In the genomic region with DNA sequence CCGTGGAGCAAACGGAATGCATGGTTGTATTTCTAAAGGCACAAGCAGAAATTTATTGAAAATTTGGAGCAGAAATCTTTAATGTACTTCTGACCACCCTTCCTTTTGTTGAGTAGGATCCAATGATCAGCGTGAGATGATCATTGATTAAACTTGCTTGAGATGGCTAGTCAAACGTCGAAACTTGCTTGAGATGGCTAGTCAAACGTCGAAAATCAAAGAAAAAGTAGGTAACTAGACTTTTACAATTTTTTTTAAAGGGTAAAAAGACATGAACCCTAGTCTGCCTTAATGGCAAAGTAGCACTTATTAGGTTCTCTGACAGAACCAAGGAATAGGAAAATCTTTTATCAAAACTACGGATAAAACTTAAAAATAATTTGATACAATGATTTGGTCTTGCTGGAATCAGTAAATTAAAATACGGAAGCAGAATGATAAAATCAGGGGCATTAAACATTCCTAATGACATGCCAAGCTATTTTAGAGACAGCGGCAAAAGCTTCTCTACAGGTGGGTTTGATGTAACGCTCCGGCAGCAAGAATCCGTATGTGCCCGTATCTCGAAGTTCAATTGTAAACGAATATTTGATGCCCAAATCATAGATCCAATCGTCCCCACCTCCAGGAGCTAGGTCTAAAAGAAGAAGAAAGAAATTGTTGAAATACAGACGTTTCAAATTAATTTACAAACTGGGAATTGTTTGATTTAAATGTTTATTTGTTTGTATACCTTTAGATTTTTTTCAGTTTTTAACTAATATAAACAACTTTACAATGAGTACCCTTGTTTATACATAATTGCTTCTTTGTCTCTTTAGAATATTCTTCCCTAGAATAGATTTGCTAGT, we compare ENCODE assay signal across 9 cellular contexts. TPM values are rescaled to one million over a fixed set of nuclear protein-coding genes. Genes with fewer than 3 reads are reported as not detected.
A peak's percentile ranks its signal among the peaks of the same experiment; 100 is the strongest.
DNase-seq lines count a peak whose midpoint lies in the region; ATAC-seq and TF ChIP-seq lines count a peak whose summit lies in the region.
"Had no signal": no experiment of that assay in that cellular context is flagged by ENCODE, and none has a peak within 500 bp of the region (broad histone marks: within the 10 kb centered on the region; RNA-seq: fewer than 3 reads in every experiment).

No MANE protein-coding gene starts in this region.

- H3K4me1 ChIP-seq in left lung (peaks cover 13 to 27% of the 10 kb centered on the region in 2 donors), thoracic aorta (ENCODE audit: control insufficient read depth in 1 of 2, low read depth in 2 of 2) (peaks cover 22 to 32% of the 10 kb centered on the region in 2 donors)

- H3K27me3 ChIP-seq in left lung (peaks cover 0 to 12% of the 10 kb centered on the region in 2 donors), thoracic aorta (replicated peaks; ENCODE audit: insufficient read depth) (no peaks in the 10 kb centered on the region)

- CTCF ChIA-PET in activated CD4-positive, alpha-beta T cell treated with anti-CD3 and anti-CD28 coated beads for 36 hours (lab: Charles Lee), result interaction anchor here (0.7 to 2.2 kb wide), 7 partner anchors 10 to 116 kb away, joined by 3 to 6 read pairs (median 4); no protein-coding TSS in a partner anchor

- TF ChIP-seq CTCF in left lung (IDR thresholded peaks at IDR 0.05) (no peak), thoracic aorta (IDR thresholded peaks at IDR 0.05) (no peak)

- no peak for ATAC-seq in activated CD4-positive, alpha-beta T cell treated with anti-CD3 and anti-CD28 coated beads for 36 hours
- ATAC-seq in left lung (no peak), thoracic aorta (ENCODE audit: insufficient number of reproducible peaks, low FRiP score, low read depth) (no peak), GM18502 (IDR thresholded peaks at IDR 0.05; ENCODE audit: poor library complexity, unreplicated experiment) (no peak)

- peaks cover 5% of the 10 kb centered on the region for H3K36me3 Mint-ChIP-seq in activated CD4-positive, alpha-beta T cell treated with anti-CD3 and anti-CD28 coated beads for 36 hours (ENCODE audit: low read depth)

- H3K4me3 ChIP-seq in left lung, result peak overlapping the region; percentile 69 to 86
- H3K4me3 ChIP-seq in thoracic aorta, result peak overlapping the region; percentile 95

- peaks cover 30% of the 10 kb centered on the region for H3K4me1 Mint-ChIP-seq in activated CD4-positive, alpha-beta T cell treated with anti-CD3 and anti-CD28 coated beads for 36 hours

- H3K27me3 Mint-ChIP-seq in activated CD4-positive, alpha-beta T cell treated with anti-CD3 and anti-CD28 coated beads for 36 hours, result peaks cover 2% of the 10 kb centered on the region

- H3K36me3 ChIP-seq in left lung, result no peaks in the 10 kb centered on the region
- no peaks in the 10 kb centered on the region for H3K36me3 ChIP-seq in thoracic aorta

- POLR2A ChIA-PET in activated CD4-positive, alpha-beta T cell treated with anti-CD3 and anti-CD28 coated beads for 36 hours (lab: Charles Lee), result no interaction called here

- intact Hi-C loops in activated CD4-positive, alpha-beta T cell treated with anti-CD3 and anti-CD28 coated beads for 36 hours (cut with DNase I, micrococcal nuclease), result loop anchor here (2.0 to 5.0 kb wide), 5 partner anchors 73 to 499 kb away; a partner anchor contains a TSS
- intact Hi-C loops in left lung (cut with DNase I), result no loop called here

- no peak for DNase-seq in activated CD4-positive, alpha-beta T cell treated with anti-CD3 and anti-CD28 coated beads for 36 hours
- no peak for DNase-seq in activated CD4-positive, alpha-beta T cell treated with anti-CD3 and anti-CD28 coated beads, Interleukin-2, amount 50 U/mL, for 48 hours
- no peak for DNase-seq in left lung
- DNase-seq in thoracic aorta (ENCODE audit: low spot score), result no peak
- DNase-seq in stimulated activated CD4-positive, alpha-beta T cell treated with anti-CD3 and anti-CD28 coated beads, Interleukin-4, amount 100 ng/mL, for 24 hours, result no peak
- no peak for DNase-seq in inferior parietal cortex (ENCODE audit: extremely low spot score)

- H3K9me3 Mint-ChIP-seq in activated CD4-positive, alpha-beta T cell treated with anti-CD3 and anti-CD28 coated beads for 36 hours (ENCODE audit: low read depth), result no peaks in the 10 kb centered on the region

- peak overlapping the region; percentile 37 for H3K27ac ChIP-seq in angular gyrus (ENCODE audit: low read depth, low read length)
- H3K27ac ChIP-seq in left lung, result peak overlapping the region; percentile 97
- peak overlapping the region; percentile 24 to 94 for H3K27ac ChIP-seq in thoracic aorta

- peak overlapping the region; percentile 83 for H3K4me3 Mint-ChIP-seq in activated CD4-positive, alpha-beta T cell treated with anti-CD3 and anti-CD28 coated beads for 36 hours

- H3K9me3 ChIP-seq in left lung (no peaks in the 10 kb centered on the region), thoracic aorta (no peaks in the 10 kb centered on the region)

- H3K27ac Mint-ChIP-seq in activated CD4-positive, alpha-beta T cell treated with anti-CD3 and anti-CD28 coated beads for 36 hours, result peak overlapping the region; percentile 94

RNA-seq across cellular contexts. Expression of a gene that starts 0.8 kb away (rescaled TPM):
- total RNA-seq in activated CD4-positive, alpha-beta T cell treated with anti-CD3 and anti-CD28 coated beads for 36 hours, result 10 to 100 TPM; 38.5 to 52.8 TPM
- 10 to 100 TPM; 40.6 to 41.4 TPM for total RNA-seq in left lung
- 10 to 100 TPM; 21.8 to 39.5 TPM for total RNA-seq in thoracic aorta

RNA-seq across cellular contexts. Expression of a gene that starts 51.4 kb away (rescaled TPM):
- total RNA-seq in activated CD4-positive, alpha-beta T cell treated with anti-CD3 and anti-CD28 coated beads for 36 hours, result not detected
- total RNA-seq in left lung (10 to 100 TPM in 1 of 2 donors, 1 to 10 TPM in 1; 5.1 to 18.4 TPM), thoracic aorta (not detected)
- total RNA-seq: T-helper 1 cell treated with Interleukin-12 subunit alpha and Interleukin-12 subunit beta and Interleukin-4 antibody, amounts not matched to agents 30 ng/mL and 1 ng/mL, for 36 hours had no signal

Comparison
In these comparisons a context has a peak if more than half of its experiments do, and no peak if none do; other contexts are left out.
1. H3K27ac ChIP-seq: peak in every context shown above with its lines; median percentile 97 in left lung; 59 in thoracic aorta; 37 in angular gyrus.
2. RNA of a gene that starts 51.4 kb away (total RNA-seq): 5.1 to 18.4 TPM in left lung; not detected in activated CD4-positive, alpha-beta T cell treated with anti-CD3 and anti-CD28 coated beads for 36 hours and not detected in thoracic aorta; every median in the first group is over 4 times any median in the second.
3. intact Hi-C loops: an anchor here in activated CD4-positive, alpha-beta T cell treated with anti-CD3 and anti-CD28 coated beads for 36 hours (2.0 to 5.0 kb wide); none called in left lung.